In the genomic region with DNA sequence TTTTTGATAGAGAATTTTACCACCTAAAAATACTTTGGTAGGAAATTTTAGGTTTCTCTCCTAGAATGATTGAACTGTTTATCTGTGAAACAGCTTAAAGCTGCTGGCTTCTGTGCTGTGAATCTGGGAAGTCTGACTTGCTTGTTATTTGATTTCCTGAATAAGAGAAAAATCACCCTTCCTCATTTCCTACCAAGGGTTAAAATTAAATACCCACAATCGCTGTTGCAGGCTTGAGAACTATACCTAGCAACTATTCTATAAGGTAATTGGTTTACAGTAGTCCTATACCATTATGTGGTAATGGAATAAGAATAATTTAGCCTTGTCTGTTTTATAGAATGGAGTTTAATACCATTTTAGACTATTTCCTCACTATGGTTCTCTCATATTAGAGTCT, we compare ENCODE assay signal across 1 cellular context.
TF ChIP-seq lines count a peak whose summit lies in the region.

No MANE protein-coding gene starts in this region.

TF ChIP-seq in HEK293, 187 proteins besides CTCF, POLR2A, EP300 and RAD21 (continued from another document):
- TF ChIP-seq, protein P1, sequence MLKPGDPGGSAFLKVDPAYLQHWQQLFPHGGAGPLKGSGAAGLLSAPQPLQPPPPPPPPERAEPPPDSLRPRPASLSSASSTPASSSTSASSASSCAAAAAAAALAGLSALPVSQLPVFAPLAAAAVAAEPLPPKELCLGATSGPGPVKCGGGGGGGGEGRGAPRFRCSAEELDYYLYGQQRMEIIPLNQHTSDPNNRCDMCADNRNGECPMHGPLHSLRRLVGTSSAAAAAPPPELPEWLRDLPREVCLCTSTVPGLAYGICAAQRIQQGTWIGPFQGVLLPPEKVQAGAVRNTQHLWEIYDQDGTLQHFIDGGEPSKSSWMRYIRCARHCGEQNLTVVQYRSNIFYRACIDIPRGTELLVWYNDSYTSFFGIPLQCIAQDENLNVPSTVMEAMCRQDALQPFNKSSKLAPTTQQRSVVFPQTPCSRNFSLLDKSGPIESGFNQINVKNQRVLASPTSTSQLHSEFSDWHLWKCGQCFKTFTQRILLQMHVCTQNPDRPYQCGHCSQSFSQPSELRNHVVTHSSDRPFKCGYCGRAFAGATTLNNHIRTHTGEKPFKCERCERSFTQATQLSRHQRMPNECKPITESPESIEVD (tag by site-specific recombination; IDR thresholded peaks at IDR 0.05) = peak; percentile 37
